In the genomic region with DNA sequence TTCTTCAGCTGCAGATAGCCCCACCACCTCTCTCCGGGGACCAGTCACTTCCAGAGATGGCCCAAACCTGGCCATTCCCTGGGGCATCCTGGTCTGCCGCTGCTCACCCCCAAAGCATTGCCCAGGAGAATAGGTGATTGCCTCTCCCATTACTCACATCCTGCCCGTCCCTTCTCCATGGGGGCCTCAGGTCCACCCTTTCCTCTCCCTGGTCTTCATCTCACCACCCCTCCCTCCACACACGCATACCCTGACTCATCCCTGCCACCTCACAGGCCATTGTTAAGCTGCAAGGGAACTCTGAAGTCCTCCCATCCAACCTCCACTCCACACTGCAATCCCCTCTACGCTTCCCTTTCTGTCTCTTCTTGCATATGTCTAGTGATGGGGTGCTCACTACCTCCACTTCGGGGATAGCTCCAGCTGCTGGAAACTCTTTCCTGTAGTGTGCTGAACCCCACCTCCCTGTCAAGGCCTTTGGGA, we compare ENCODE assay signal across 8 cellular contexts. TPM values are rescaled to one million over a fixed set of nuclear protein-coding genes. Genes with fewer than 3 reads are reported as not detected.
DNase-seq lines count a peak whose midpoint lies in the region; ATAC-seq and TF ChIP-seq lines count a peak whose summit lies in the region.

A gene with protein sequence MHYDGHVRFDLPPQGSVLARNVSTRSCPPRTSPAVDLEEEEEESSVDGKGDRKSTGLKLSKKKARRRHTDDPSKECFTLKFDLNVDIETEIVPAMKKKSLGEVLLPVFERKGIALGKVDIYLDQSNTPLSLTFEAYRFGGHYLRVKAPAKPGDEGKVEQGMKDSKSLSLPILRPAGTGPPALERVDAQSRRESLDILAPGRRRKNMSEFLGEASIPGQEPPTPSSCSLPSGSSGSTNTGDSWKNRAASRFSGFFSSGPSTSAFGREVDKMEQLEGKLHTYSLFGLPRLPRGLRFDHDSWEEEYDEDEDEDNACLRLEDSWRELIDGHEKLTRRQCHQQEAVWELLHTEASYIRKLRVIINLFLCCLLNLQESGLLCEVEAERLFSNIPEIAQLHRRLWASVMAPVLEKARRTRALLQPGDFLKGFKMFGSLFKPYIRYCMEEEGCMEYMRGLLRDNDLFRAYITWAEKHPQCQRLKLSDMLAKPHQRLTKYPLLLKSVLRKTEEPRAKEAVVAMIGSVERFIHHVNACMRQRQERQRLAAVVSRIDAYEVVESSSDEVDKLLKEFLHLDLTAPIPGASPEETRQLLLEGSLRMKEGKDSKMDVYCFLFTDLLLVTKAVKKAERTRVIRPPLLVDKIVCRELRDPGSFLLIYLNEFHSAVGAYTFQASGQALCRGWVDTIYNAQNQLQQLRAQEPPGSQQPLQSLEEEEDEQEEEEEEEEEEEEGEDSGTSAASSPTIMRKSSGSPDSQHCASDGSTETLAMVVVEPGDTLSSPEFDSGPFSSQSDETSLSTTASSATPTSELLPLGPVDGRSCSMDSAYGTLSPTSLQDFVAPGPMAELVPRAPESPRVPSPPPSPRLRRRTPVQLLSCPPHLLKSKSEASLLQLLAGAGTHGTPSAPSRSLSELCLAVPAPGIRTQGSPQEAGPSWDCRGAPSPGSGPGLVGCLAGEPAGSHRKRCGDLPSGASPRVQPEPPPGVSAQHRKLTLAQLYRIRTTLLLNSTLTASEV (minus strand): TSS at position 188 of the 483 bp plus-strand sequence. CDS start 14,096 bp downstream, outside the sequence.

- H3K27me3 Mint-ChIP-seq in natural killer cell treated with Interleukin-12 subunit alpha and Interleukin-12 subunit beta and Interleukin-15 and Interleukin-18, amount 100 ng/mL, for 72 hours = peaks cover 10 to 15% of the 10 kb centered on the region in 2 donors

- no peaks in the 10 kb centered on the region for H3K27me3 ChIP-seq in SK-N-SH (ENCODE audit: insufficient read depth)
- H3K27me3 ChIP-seq in esophagus muscularis mucosa = peaks cover 0 to 28% (median 2%) of the 10 kb centered on the region in 4 donors

- H3K4me2 ChIP-seq in SK-N-SH = peak within 1 kb of the TSS; percentile 100

- no peaks in the 10 kb centered on the region for H3K9me3 Mint-ChIP-seq in natural killer cell treated with Interleukin-12 subunit alpha and Interleukin-12 subunit beta and Interleukin-15 and Interleukin-18, amount 100 ng/mL, for 72 hours

- peaks cover 6 to 8% of the 10 kb centered on the region in 2 donors for H3K4me1 Mint-ChIP-seq in natural killer cell treated with Interleukin-12 subunit alpha and Interleukin-12 subunit beta and Interleukin-15 and Interleukin-18, amount 100 ng/mL, for 72 hours (ENCODE audit: low read depth in 2 of 2)

- TF ChIP-seq EP300 in SK-N-SH (IDR thresholded peaks at IDR 0.05; ENCODE audit: borderline replicate concordance in 1 of 2, low read depth in 1 of 2, low read length in 1 of 2) (no peak), esophagus muscularis mucosa (IDR thresholded peaks at IDR 0.05) (no peak)

- TF ChIP-seq RAD21 in SK-N-SH (IDR thresholded peaks at IDR 0.05; ENCODE audit: low read length) = no peak

- 20% methylated on average over 6 of the region's 6 CpGs for WGBS in SK-N-SH (ENCODE audit: low lambda C conversion rate)
- WGBS in esophagus muscularis mucosa = 77% methylated on average over 6 of the region's 6 CpGs

- no peak for TF ChIP-seq POLR2A in esophagus muscularis mucosa (IDR thresholded peaks at IDR 0.05; ENCODE audit: low read depth)

- TF ChIP-seq CTCF in GM12865 (IDR thresholded peaks at IDR 0.05; ENCODE audit: insufficient read depth, low read depth, low read length, missing control alignments) (no peak), SK-N-SH (IDR thresholded peaks at IDR 0.05) (no peak), esophagus muscularis mucosa (IDR thresholded peaks at IDR 0.05) (no peak)

- peaks cover 27% of the 10 kb centered on the region for H3F3A ChIP-seq in SK-N-SH (replicated peaks; ENCODE audit: insufficient read depth)

- peak within 1 kb of the TSS; percentile 72 for H3K4me3 Mint-ChIP-seq in natural killer cell treated with Interleukin-12 subunit alpha and Interleukin-12 subunit beta and Interleukin-15 and Interleukin-18, amount 100 ng/mL, for 72 hours

- H3K4me3 ChIP-seq in GM12865 (ENCODE audit: low read depth, low read length) (peak within 1 kb of the TSS; percentile 95), SK-N-SH (ENCODE audit: low read depth in 2 of 2, low read length in 1 of 2) (peak within 1 kb of the TSS; percentile 75 to 76), esophagus muscularis mucosa (peak within 1 kb of the TSS; percentile 68 to 79 (median 69))

- H2AFZ ChIP-seq in SK-N-SH (ENCODE audit: low read depth) = peak within 1 kb of the TSS; percentile 81; the same call in 1 of the 2 replicates

- no peaks in the 10 kb centered on the region for H3K9me3 ChIP-seq in SK-N-SH
- no peaks in the 10 kb centered on the region for H3K9me3 ChIP-seq in esophagus muscularis mucosa

- no peaks in the 10 kb centered on the region for H3K36me3 Mint-ChIP-seq in natural killer cell treated with Interleukin-12 subunit alpha and Interleukin-12 subunit beta and Interleukin-15 and Interleukin-18, amount 100 ng/mL, for 72 hours

- H3K4me1 ChIP-seq in SK-N-SH (ENCODE audit: control insufficient read depth in 1 of 2, insufficient read depth in 2 of 2, low read depth in 1 of 2, low read length in 1 of 2) = peaks cover 0 to 58% of the 10 kb centered on the region in 2 experiments; a peak in 2 of 4 replicates
- peaks cover 50 to 55% (median 54%) of the 10 kb centered on the region in 4 donors for H3K4me1 ChIP-seq in esophagus muscularis mucosa

- H3K27ac ChIP-seq in SK-N-SH (ENCODE audit: low read depth in 2 of 2, low read length in 1 of 2) (peak within 1 kb of the TSS; percentile 74 to 79), esophagus muscularis mucosa (replicated peaks in 1 of 4) (peak within 1 kb of the TSS; percentile 74 to 81 (median 78))

- H3K9ac ChIP-seq in SK-N-SH = peak within 1 kb of the TSS; percentile 83

- H3K36me3 ChIP-seq in SK-N-SH (replicated peaks in 1 of 2; ENCODE audit: control insufficient read depth in 1 of 2, insufficient read depth in 2 of 2, low read length in 1 of 2) (no peaks in the 10 kb centered on the region), esophagus muscularis mucosa (no peaks in the 10 kb centered on the region)

- DNase-seq in GM12865 (ENCODE audit: low read depth) = no peak
- DNase-seq in SK-N-SH = no peak
- no peak for DNase-seq in esophagus muscularis mucosa (ENCODE audit: extremely low spot score)
- DNase-seq in natural killer cell treated with Interleukin-12 subunit alpha and Interleukin-12 subunit beta and Interleukin-15 and Interleukin-18, amount 100 ng/mL, for 72 hours (ENCODE audit: low spot score) = no peak

- H3K27ac Mint-ChIP-seq in natural killer cell treated with Interleukin-12 subunit alpha and Interleukin-12 subunit beta and Interleukin-15 and Interleukin-18, amount 100 ng/mL, for 72 hours = peak within 1 kb of the TSS; percentile 0 to 60

- CTCF ChIA-PET in SK-N-SH (lab: Yijun Ruan, JAX) = interaction anchor here (1.2 to 16.2 kb wide), 7 partner anchors 14 to 257 kb away, joined by 3 to 439 read pairs (median 15); a partner anchor contains a TSS

- peaks cover 32% of the 10 kb centered on the region; the same call in 1 of the 2 replicates for H3K79me2 ChIP-seq in SK-N-SH (ENCODE audit: insufficient read depth)

- POLR2A ChIA-PET in SK-N-SH (lab: Yijun Ruan, JAX) = interaction anchor here (0.7 to 2.1 kb wide), 6 partner anchors 11 to 294 kb away, joined by 3 to 6 read pairs (median 3); a partner anchor contains a TSS

- H3K9me2 ChIP-seq in SK-N-SH = no peaks in the 10 kb centered on the region

- intact Hi-C loops in esophagus muscularis mucosa (cut with DNase I) = loop anchor here (5.0 kb wide), 1 partner anchor 61 kb away; a partner anchor contains a TSS

- no peak for ATAC-seq in natural killer cell treated with Interleukin-12 subunit alpha and Interleukin-12 subunit beta and Interleukin-15 and Interleukin-18, amount 100 ng/mL, for 72 hours
- no peak for ATAC-seq in GM21526 (IDR thresholded peaks at IDR 0.05; ENCODE audit: low FRiP score, unreplicated experiment)
- ATAC-seq in GM21723 (IDR thresholded peaks at IDR 0.05; ENCODE audit: unreplicated experiment) = no peak
- no peak for ATAC-seq in HG03039 (IDR thresholded peaks at IDR 0.05; ENCODE audit: unreplicated experiment)
- ATAC-seq in GM19023 (IDR thresholded peaks at IDR 0.05; ENCODE audit: unreplicated experiment) = no peak

- no peaks in the 10 kb centered on the region for H4K20me1 ChIP-seq in SK-N-SH (ENCODE audit: insufficient read depth)

TF ChIP-seq in SK-N-SH, 30 proteins besides CTCF, POLR2A, EP300 and RAD21 (continues in another document):
- TF ChIP-seq RCOR1 (IDR thresholded peaks at IDR 0.05; ENCODE audit: low read length) (no peak), MEF2A (IDR thresholded peaks at IDR 0.05; ENCODE audit: borderline replicate concordance, low read depth) (no peak), ELF1 (IDR thresholded peaks at IDR 0.05) (no peak), TAF1 (IDR thresholded peaks at IDR 0.05; ENCODE audit: borderline replicate concordance, low read depth, low read length) (no peak), EZH2phosphoT487 (IDR thresholded peaks at IDR 0.05; ENCODE audit: borderline replicate concordance, low read depth) (no peak)
- TF ChIP-seq, protein P1, sequence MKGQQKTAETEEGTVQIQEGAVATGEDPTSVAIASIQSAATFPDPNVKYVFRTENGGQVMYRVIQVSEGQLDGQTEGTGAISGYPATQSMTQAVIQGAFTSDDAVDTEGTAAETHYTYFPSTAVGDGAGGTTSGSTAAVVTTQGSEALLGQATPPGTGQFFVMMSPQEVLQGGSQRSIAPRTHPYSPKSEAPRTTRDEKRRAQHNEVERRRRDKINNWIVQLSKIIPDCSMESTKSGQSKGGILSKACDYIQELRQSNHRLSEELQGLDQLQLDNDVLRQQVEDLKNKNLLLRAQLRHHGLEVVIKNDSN (IDR thresholded peaks at IDR 0.05; ENCODE audit: borderline replicate concordance, low read depth) = no peak
- TF ChIP-seq, protein P2, sequence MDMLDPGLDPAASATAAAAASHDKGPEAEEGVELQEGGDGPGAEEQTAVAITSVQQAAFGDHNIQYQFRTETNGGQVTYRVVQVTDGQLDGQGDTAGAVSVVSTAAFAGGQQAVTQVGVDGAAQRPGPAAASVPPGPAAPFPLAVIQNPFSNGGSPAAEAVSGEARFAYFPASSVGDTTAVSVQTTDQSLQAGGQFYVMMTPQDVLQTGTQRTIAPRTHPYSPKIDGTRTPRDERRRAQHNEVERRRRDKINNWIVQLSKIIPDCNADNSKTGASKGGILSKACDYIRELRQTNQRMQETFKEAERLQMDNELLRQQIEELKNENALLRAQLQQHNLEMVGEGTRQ (IDR thresholded peaks at IDR 0.05; ENCODE audit: borderline replicate concordance, low read depth, low read length) = no peak

RNA-seq across cellular contexts. Expression of the gene that starts here (rescaled TPM):
- polyA plus RNA-seq in SK-N-SH (2012; rRNA removed) = 14.7 and 14.9 TPM in 2 replicates
- polyA plus RNA-seq in SK-N-SH (2012; cell fraction: cytosol; rRNA removed) = 3.4 and 5.7 TPM in 2 replicates
- 86.5 and 98.6 TPM in 2 replicates for polyA plus RNA-seq in SK-N-SH (2012; cell fraction: nucleus; rRNA removed)
- 10 to 100 TPM in 2 of 4 donors, 1 to 10 TPM in 2; 5.8 to 18.1 (median 12.0) TPM for total RNA-seq in esophagus muscularis mucosa
- total RNA-seq in natural killer cell treated with Interleukin-12 subunit alpha and Interleukin-12 subunit beta and Interleukin-15 and Interleukin-18, amount 100 ng/mL, for 72 hours = under 1 TPM; 0.33 to 0.81 TPM
